8 cellular contexts compared by ENCODE assay signal in the genomic region with DNA sequence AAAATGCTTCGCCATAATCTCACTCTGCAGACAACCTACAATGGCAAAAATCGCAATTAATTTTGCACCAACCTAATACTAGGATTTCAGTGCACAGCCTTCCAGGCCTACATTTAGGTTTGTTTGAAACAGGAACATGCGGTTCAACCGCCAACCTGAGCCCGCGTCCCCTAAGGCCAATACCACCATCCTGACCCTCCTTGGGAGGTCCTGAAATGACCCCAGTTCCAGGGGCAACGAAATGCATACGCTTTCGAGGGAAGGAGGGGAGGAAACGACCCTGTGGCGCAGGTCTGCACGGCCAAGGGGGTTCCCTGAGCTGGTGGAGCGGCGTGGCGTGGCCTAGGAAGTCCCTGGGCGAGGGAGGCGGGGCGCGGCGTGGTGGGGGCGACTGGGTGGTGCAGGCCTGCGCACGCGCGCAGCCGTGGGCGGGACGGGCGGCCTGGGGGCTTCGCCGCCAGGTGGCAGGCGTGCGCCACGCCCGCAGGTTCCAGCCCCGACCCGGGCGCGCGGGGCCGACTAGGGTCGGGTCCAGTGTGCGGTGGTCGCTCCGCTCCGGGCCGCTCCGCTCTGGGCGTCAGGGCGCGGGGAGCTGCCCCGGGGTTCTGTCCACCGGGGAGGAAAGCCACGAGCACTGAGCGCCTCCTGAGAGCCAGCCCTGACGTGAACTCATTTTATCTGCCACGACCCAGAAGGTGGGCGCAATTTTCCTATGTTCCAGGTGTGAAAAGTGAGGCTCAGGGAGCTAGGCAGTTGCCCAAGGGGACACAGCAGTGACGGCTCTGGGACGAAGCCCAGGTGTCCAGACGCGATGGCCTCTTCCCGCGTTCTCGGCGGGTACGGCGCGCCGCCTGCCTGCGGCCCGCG.
DNase-seq lines count a peak whose midpoint lies in the region; ATAC-seq and TF ChIP-seq lines count a peak whose summit lies in the region.

No MANE protein-coding gene starts in this region.

- H3K27ac Mint-ChIP-seq in activated naive CD4-positive, alpha-beta T cell treated with anti-CD3 and anti-CD28 coated beads for 36 hours: peak overlapping the region; percentile 81

- TF ChIP-seq CTCF in omental fat pad (IDR thresholded peaks at IDR 0.05) (peak in 2 of 3 donors; percentile 79 to 97), thoracic aorta (IDR thresholded peaks at IDR 0.05) (peak; percentile 82)

- H3K27ac ChIP-seq in GM23248: peak overlapping the region; percentile 98
- H3K27ac ChIP-seq in thoracic aorta: peak overlapping the region; percentile 90 to 93

- H3K4me3 ChIP-seq in GM23248 (peak overlapping the region; percentile 63), thoracic aorta (peak overlapping the region; percentile 75)

- H3K27me3 Mint-ChIP-seq in activated naive CD4-positive, alpha-beta T cell treated with anti-CD3 and anti-CD28 coated beads for 36 hours (ENCODE audit: low read depth): no peaks in the 10 kb centered on the region

- ATAC-seq in omental fat pad (ENCODE audit: low FRiP score): peak; percentile 82
- peak; percentile 33 for ATAC-seq in thoracic aorta (ENCODE audit: insufficient number of reproducible peaks, low FRiP score, low read depth)

- peak; percentile 83 for DNase-seq in ELR (ENCODE audit: low read depth)
- peak; percentile 89 for DNase-seq in GM23248
- DNase-seq in LoVo (ENCODE audit: low spot score): peak; percentile 85
- DNase-seq in SK-MEL-5 (ENCODE audit: low read depth, low spot score): peak; percentile 79
- DNase-seq in activated naive CD4-positive, alpha-beta T cell treated with anti-CD3 and anti-CD28 coated beads for 36 hours: peak; percentile 94
- DNase-seq in germinal center (ENCODE audit: low spot score): peak; percentile 99
- peak; percentile 67 for DNase-seq in omental fat pad (ENCODE audit: low spot score)
- DNase-seq in thoracic aorta (ENCODE audit: low spot score): peak; percentile 52

- no peaks in the 10 kb centered on the region for H3K9me3 ChIP-seq in GM23248 (ENCODE audit: low read depth)
- H3K9me3 ChIP-seq in thoracic aorta: no peaks in the 10 kb centered on the region

- H3K4me2 ChIP-seq in GM23248 (ENCODE audit: unreplicated experiment): peak overlapping the region; percentile 80

- H3K36me3 Mint-ChIP-seq in activated naive CD4-positive, alpha-beta T cell treated with anti-CD3 and anti-CD28 coated beads for 36 hours (ENCODE audit: low read depth): peaks cover 8% of the 10 kb centered on the region

- peaks cover 56% of the 10 kb centered on the region for H3K4me1 ChIP-seq in GM23248 (ENCODE audit: insufficient read depth)
- peaks cover 11 to 29% of the 10 kb centered on the region in 2 donors for H3K4me1 ChIP-seq in thoracic aorta (ENCODE audit: control insufficient read depth in 1 of 2, low read depth in 2 of 2)

- intact Hi-C loops in activated naive CD4-positive, alpha-beta T cell treated with anti-CD3 and anti-CD28 coated beads for 36 hours (cut with micrococcal nuclease): loop anchor here (1.0 to 10.0 kb wide), 10 partner anchors 41 to 979 kb away; partner anchors contain the start of genes AKIP1, AMPD3 and WEE1

- H4K20me1 ChIP-seq in GM23248 (ENCODE audit: insufficient read depth): no peaks in the 10 kb centered on the region

- peaks cover 7% of the 10 kb centered on the region; the same call in 1 of the 2 replicates for H3K79me2 ChIP-seq in GM23248 (ENCODE audit: insufficient read depth)

- H3K4me1 Mint-ChIP-seq in activated naive CD4-positive, alpha-beta T cell treated with anti-CD3 and anti-CD28 coated beads for 36 hours (ENCODE audit: low read depth): peaks cover 42% of the 10 kb centered on the region

- no peaks in the 10 kb centered on the region for H3K9me3 Mint-ChIP-seq in activated naive CD4-positive, alpha-beta T cell treated with anti-CD3 and anti-CD28 coated beads for 36 hours

- in situ Hi-C loops in GM23248 (cut with MboI): loop anchor here (10.0 kb wide), 1 partner anchor 557 kb away; no protein-coding TSS in a partner anchor
- in situ Hi-C loops in SK-MEL-5 (cut with HindIII; ENCODE audit: low pct_unique_long_range_greater_than_20kb, low sequenced_read_pairs): no loop called here

- peaks cover 49% of the 10 kb centered on the region for H3F3A ChIP-seq in GM23248 (ENCODE audit: insufficient read depth)

- WGBS in GM23248 (ENCODE audit: low coverage in 1 of 2, low lambda C conversion rate in 2 of 2, missing lambda C conversion rate in 2 of 2), 2 experiments: 6% methylated on average over 44 to 45 of the region's 73 CpGs

- H3K9ac ChIP-seq in GM23248: peak overlapping the region; percentile 86

- CTCF ChIA-PET in activated naive CD4-positive, alpha-beta T cell treated with anti-CD3 and anti-CD28 coated beads for 36 hours (lab: Charles Lee): interaction anchor here (0.5 to 3.3 kb wide), 20 partner anchors 9 to 656 kb away, joined by 3 to 31 read pairs (median 6); partner anchors contain the start of genes ADM and WEE1

- H3K4me3 Mint-ChIP-seq in activated naive CD4-positive, alpha-beta T cell treated with anti-CD3 and anti-CD28 coated beads for 36 hours: peak overlapping the region; percentile 73

- no peaks in the 10 kb centered on the region for H3K9me2 ChIP-seq in GM23248 (ENCODE audit: insufficient read depth)

- H3K36me3 ChIP-seq in GM23248 (ENCODE audit: low read depth) (no peaks in the 10 kb centered on the region), thoracic aorta (no peaks in the 10 kb centered on the region)

- peak overlapping the region; percentile 65 for H2AFZ ChIP-seq in GM23248

- H3K27me3 ChIP-seq in GM23248 (replicated peaks; ENCODE audit: insufficient read depth) (no peaks in the 10 kb centered on the region), thoracic aorta (replicated peaks; ENCODE audit: insufficient read depth) (no peaks in the 10 kb centered on the region)

Comparison
In these comparisons a context has a peak if more than half of its experiments do, and no peak if none do; other contexts are left out.
1. Peak in every context shown above with its lines: DNase-seq, ATAC-seq, H3K4me3 ChIP-seq and H3K27ac ChIP-seq.